In genomic region chr14:99875421-99875820, GRCh38 we compare ENCODE assay signal across 18 cellular contexts.
DNase-seq lines count a peak whose midpoint lies in the region; ATAC-seq lines count a peak whose summit lies in the region.
"Had no signal": no experiment of that assay in that cellular context is flagged by ENCODE, and none has a peak within 500 bp of the region (broad histone marks: within the 10 kb centered on the region; RNA-seq: fewer than 3 reads in every experiment).

No MANE protein-coding gene starts in this region.

- ATAC-seq in GM19463 (IDR thresholded peaks at IDR 0.05; ENCODE audit: unreplicated experiment) (peak; percentile 58), HG02763 (IDR thresholded peaks at IDR 0.05; ENCODE audit: unreplicated experiment) (no peak), left cardiac atrium (no peak)
- ATAC-seq: HCT116, K562, SK-N-SH treated with all-trans-retinoic acid at 6 μM for 48 hours had no signal

- intact Hi-C loops in left cardiac atrium (cut with DNase I), result loop anchor here in 1 of 2 donors (5.0 kb wide), 1 partner anchor 73 kb away; no protein-coding TSS in a partner anchor

- DNase-seq in NCI-H82 (lab: John Stamatoyannopoulos, UW), result peak; percentile 88
- peak; percentile 68 for DNase-seq in fibroblast of peridontal ligament (ENCODE audit: extremely low read depth)
- DNase-seq in retina, result peak; percentile 63
- DNase-seq in activated CD8-positive, alpha-beta memory T cell treated with anti-CD3 and anti-CD28 coated beads for 24 hours, result no peak
- DNase-seq in left cardiac atrium, result no peak
- DNase-seq: AML-193; Caco-2; CD4-positive, CD25-positive, alpha-beta regulatory T cell; MV-4-11; NCI-H1417 treated with DMSO at 0.1 percent for 48 hours; NCI-H2029; NK-92 treated with Interleukin-12 subunit alpha and Interleukin-12 subunit beta, amount 100 ng/mL, for 24 hours; SHP77 had no signal

Comparison
In these comparisons a context has a peak if more than half of its experiments do, and no peak if none do; other contexts are left out.
1. DNase-seq: peak in NCI-H82 (single experiment), fibroblast of peridontal ligament (single experiment) and retina (single experiment); none in activated CD8-positive, alpha-beta memory T cell treated with anti-CD3 and anti-CD28 coated beads for 24 hours (single experiment) and left cardiac atrium (single experiment).